Comparison of ENCODE assay signal across 1 cellular context in the genomic region with DNA sequence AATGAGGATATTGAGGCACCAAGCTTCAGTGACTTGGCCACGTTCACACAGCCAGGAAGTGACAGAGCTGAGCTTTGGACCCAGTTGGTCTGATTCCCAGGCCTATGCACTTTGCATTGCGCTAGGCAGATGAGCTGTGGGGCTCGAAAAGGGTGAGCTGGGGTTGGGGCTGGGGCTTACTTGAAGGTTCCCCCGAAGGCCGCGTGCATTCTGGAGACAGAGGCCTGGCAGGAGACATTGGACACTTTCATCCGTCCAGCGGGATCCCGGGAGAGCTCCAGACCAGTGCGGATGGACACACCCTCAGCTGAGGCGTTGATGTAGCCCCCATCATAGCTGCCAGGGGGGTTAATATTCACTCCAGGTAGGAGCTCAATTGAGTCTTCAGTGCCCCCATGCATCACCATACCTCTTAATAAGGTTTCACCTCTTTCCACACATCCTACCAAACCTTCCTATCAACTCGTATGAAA.
TF ChIP-seq lines count a peak whose summit lies in the region.

No MANE protein-coding gene starts in this region.

TF ChIP-seq in HepG2, 621 proteins besides CTCF, POLR2A, EP300 and RAD21 (continues in another document):
- TF ChIP-seq IKZF1 (IDR thresholded peaks at IDR 0.05) (no peak), GATAD2A (CRISPR knock-in tag; IDR thresholded peaks at IDR 0.05) (peak; percentile 84), MYC (CRISPR knock-in tag; IDR thresholded peaks at IDR 0.05; ENCODE audit: borderline replicate concordance) (peak; percentile 43; the same call in 1 of the 2 replicates), SKI (IDR thresholded peaks at IDR 0.05; ENCODE audit: partially characterized antibody) (peak; percentile 31), THAP11 (CRISPR knock-in tag; IDR thresholded peaks at IDR 0.05) (peak; percentile 48; the same call in 1 of the 2 replicates), ADNP (CRISPR knock-in tag; IDR thresholded peaks at IDR 0.05) (0 out of 2 replicates have a peak, but pooled peaks have one; percentile 22), NR2F1 (CRISPR knock-in tag; IDR thresholded peaks at IDR 0.05) (peak in 1 of 2 experiments; percentile 15; a peak in 1 of 4 replicates), RARA (CRISPR knock-in tag; IDR thresholded peaks at IDR 0.05) (peak; percentile 87), MTA1 (CRISPR knock-in tag; IDR thresholded peaks at IDR 0.05; ENCODE audit: borderline replicate concordance) (peak; percentile 59; the same call in 1 of the 2 replicates), HMG20A (CRISPR knock-in tag; IDR thresholded peaks at IDR 0.05; ENCODE audit: borderline replicate concordance) (no peak), ZNF879 (CRISPR knock-in tag; IDR thresholded peaks at IDR 0.05) (no peak), KDM2A (CRISPR knock-in tag; IDR thresholded peaks at IDR 0.05; ENCODE audit: borderline replicate concordance, low read depth) (peak; percentile 35; the same call in 1 of the 2 replicates), MED1 (CRISPR knock-in tag; IDR thresholded peaks at IDR 0.05) (peak; percentile 75), ZNF331 (CRISPR knock-in tag; IDR thresholded peaks at IDR 0.05) (peak; percentile 53; the same call in 1 of the 2 replicates), ZNF629 (CRISPR knock-in tag; conservative IDR thresholded peaks at IDR 0.05) (0 out of 2 replicates have a peak, but pooled peaks have one; percentile 22), ZNF891 (CRISPR knock-in tag; IDR thresholded peaks at IDR 0.05) (no peak; the same call in 1 of the 2 replicates), ZKSCAN5 (CRISPR knock-in tag; IDR thresholded peaks at IDR 0.05) (peak; percentile 81; the same call in 1 of the 2 replicates), KMT2B (CRISPR knock-in tag; IDR thresholded peaks at IDR 0.05) (peak; percentile 36), ERF (CRISPR knock-in tag; IDR thresholded peaks at IDR 0.05) (peak; percentile 71), NCOR1 (IDR thresholded peaks at IDR 0.05; ENCODE audit: borderline replicate concordance, low read length) (peak; percentile 70), SOX5 (CRISPR knock-in tag; IDR thresholded peaks at IDR 0.05; ENCODE audit: borderline replicate concordance) (peak; percentile 55; the same call in 1 of the 2 replicates), ZNF563 (CRISPR knock-in tag; IDR thresholded peaks at IDR 0.05) (no peak), AHR (CRISPR knock-in tag; IDR thresholded peaks at IDR 0.05) (no peak), XRCC5 (optimal IDR thresholded peaks at IDR 0.05; ENCODE audit: low read length) (peak; percentile 37), TEAD3 (CRISPR knock-in tag; optimal IDR thresholded peaks at IDR 0.05; ENCODE audit: borderline replicate concordance) (peak; percentile 81), ISX (CRISPR knock-in tag; conservative IDR thresholded peaks at IDR 0.05) (no peak), DR1 (CRISPR knock-in tag; IDR thresholded peaks at IDR 0.05) (no peak), ZSCAN29 (CRISPR knock-in tag; conservative IDR thresholded peaks at IDR 0.05) (no peak), ZBTB38 (CRISPR knock-in tag; IDR thresholded peaks at IDR 0.05) (peak; percentile 89; the same call in 1 of the 2 replicates), ZNF264 (CRISPR knock-in tag; IDR thresholded peaks at IDR 0.05) (peak; percentile 27; the same call in 1 of the 2 replicates), RBAK (CRISPR knock-in tag; IDR thresholded peaks at IDR 0.05) (peak; percentile 56; the same call in 1 of the 2 replicates), YEATS4 (CRISPR knock-in tag; IDR thresholded peaks at IDR 0.05; ENCODE audit: borderline replicate concordance) (peak; percentile 34; the same call in 1 of the 2 replicates), TCF7 (IDR thresholded peaks at IDR 0.05; ENCODE audit: low read depth) (no peak), KAT7 (CRISPR knock-in tag; IDR thresholded peaks at IDR 0.05; ENCODE audit: borderline replicate concordance) (0 out of 2 replicates have a peak, but pooled peaks have one; percentile 55), ARHGAP35 (CRISPR knock-in tag; IDR thresholded peaks at IDR 0.05; ENCODE audit: borderline replicate concordance) (0 out of 2 replicates have a peak, but pooled peaks have one; percentile 19), ZZZ3 (CRISPR knock-in tag; IDR thresholded peaks at IDR 0.05; ENCODE audit: borderline replicate concordance) (peak; percentile 66; the same call in 1 of the 2 replicates), MXI1 (IDR thresholded peaks at IDR 0.05; ENCODE audit: borderline replicate concordance, low read depth, low read length) (peak; percentile 33; the same call in 1 of the 3 replicates), ZSCAN30 (CRISPR knock-in tag; IDR thresholded peaks at IDR 0.05) (no peak), PHF21A (CRISPR knock-in tag; IDR thresholded peaks at IDR 0.05) (peak; percentile 59), ZFP36L2 (CRISPR knock-in tag; IDR thresholded peaks at IDR 0.05) (no peak), ASH2L (IDR thresholded peaks at IDR 0.05; ENCODE audit: insufficient read length, low read depth, low read length) (peak; percentile 25)
- TF ChIP-seq, protein P1, sequence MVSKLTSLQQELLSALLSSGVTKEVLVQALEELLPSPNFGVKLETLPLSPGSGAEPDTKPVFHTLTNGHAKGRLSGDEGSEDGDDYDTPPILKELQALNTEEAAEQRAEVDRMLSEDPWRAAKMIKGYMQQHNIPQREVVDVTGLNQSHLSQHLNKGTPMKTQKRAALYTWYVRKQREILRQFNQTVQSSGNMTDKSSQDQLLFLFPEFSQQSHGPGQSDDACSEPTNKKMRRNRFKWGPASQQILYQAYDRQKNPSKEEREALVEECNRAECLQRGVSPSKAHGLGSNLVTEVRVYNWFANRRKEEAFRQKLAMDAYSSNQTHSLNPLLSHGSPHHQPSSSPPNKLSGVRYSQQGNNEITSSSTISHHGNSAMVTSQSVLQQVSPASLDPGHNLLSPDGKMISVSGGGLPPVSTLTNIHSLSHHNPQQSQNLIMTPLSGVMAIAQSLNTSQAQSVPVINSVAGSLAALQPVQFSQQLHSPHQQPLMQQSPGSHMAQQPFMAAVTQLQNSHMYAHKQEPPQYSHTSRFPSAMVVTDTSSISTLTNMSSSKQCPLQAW (CRISPR knock-in tag; IDR thresholded peaks at IDR 0.05): peak; percentile 78
- TF ChIP-seq, protein P2, sequence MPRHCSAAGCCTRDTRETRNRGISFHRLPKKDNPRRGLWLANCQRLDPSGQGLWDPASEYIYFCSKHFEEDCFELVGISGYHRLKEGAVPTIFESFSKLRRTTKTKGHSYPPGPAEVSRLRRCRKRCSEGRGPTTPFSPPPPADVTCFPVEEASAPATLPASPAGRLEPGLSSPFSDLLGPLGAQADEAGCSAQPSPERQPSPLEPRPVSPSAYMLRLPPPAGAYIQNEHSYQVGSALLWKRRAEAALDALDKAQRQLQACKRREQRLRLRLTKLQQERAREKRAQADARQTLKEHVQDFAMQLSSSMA (CRISPR knock-in tag; IDR thresholded peaks at IDR 0.05): no peak; the same call in 1 of the 2 replicates
- TF ChIP-seq, protein P3, sequence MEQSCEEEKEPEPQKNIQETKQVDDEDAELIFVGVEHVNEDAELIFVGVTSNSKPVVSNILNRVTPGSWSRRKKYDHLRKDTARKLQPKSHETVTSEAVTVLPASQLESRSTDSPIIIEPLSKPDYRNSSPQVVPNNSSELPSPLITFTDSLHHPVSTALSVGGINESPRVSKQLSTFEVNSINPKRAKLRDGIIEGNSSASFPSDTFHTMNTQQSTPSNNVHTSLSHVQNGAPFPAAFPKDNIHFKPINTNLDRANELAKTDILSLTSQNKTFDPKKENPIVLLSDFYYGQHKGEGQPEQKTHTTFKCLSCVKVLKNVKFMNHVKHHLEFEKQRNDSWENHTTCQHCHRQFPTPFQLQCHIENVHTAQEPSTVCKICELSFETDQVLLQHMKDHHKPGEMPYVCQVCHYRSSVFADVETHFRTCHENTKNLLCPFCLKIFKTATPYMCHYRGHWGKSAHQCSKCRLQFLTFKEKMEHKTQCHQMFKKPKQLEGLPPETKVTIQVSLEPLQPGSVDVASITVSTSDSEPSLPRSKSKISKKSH (CRISPR knock-in tag; IDR thresholded peaks at IDR 0.05; ENCODE audit: borderline replicate concordance): peak; percentile 33; the same call in 1 of the 2 replicates
- TF ChIP-seq, protein P4, sequence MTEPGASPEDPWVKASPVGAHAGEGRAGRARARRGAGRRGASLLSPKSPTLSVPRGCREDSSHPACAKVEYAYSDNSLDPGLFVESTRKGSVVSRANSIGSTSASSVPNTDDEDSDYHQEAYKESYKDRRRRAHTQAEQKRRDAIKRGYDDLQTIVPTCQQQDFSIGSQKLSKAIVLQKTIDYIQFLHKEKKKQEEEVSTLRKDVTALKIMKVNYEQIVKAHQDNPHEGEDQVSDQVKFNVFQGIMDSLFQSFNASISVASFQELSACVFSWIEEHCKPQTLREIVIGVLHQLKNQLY (CRISPR knock-in tag; IDR thresholded peaks at IDR 0.05): peak; percentile 47; the same call in 1 of the 2 replicates
- TF ChIP-seq, protein P5, sequence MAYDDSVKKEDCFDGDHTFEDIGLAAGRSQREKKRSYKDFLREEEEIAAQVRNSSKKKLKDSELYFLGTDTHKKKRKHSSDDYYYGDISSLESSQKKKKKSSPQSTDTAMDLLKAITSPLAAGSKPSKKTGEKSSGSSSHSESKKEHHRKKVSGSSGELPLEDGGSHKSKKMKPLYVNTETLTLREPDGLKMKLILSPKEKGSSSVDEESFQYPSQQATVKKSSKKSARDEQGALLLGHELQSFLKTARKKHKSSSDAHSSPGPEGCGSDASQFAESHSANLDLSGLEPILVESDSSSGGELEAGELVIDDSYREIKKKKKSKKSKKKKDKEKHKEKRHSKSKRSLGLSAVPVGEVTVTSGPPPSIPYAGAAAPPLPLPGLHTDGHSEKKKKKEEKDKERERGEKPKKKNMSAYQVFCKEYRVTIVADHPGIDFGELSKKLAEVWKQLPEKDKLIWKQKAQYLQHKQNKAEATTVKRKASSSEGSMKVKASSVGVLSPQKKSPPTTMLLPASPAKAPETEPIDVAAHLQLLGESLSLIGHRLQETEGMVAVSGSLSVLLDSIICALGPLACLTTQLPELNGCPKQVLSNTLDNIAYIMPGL (CRISPR knock-in tag; IDR thresholded peaks at IDR 0.05; ENCODE audit: borderline replicate concordance in 1 of 2, low read depth in 1 of 2): peak in 1 of 2 experiments; percentile 11; a peak in 2 of 4 replicates
- TF ChIP-seq, protein P6, sequence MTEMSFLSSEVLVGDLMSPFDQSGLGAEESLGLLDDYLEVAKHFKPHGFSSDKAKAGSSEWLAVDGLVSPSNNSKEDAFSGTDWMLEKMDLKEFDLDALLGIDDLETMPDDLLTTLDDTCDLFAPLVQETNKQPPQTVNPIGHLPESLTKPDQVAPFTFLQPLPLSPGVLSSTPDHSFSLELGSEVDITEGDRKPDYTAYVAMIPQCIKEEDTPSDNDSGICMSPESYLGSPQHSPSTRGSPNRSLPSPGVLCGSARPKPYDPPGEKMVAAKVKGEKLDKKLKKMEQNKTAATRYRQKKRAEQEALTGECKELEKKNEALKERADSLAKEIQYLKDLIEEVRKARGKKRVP (CRISPR knock-in tag; IDR thresholded peaks at IDR 0.05): no peak
- TF ChIP-seq, protein P7, sequence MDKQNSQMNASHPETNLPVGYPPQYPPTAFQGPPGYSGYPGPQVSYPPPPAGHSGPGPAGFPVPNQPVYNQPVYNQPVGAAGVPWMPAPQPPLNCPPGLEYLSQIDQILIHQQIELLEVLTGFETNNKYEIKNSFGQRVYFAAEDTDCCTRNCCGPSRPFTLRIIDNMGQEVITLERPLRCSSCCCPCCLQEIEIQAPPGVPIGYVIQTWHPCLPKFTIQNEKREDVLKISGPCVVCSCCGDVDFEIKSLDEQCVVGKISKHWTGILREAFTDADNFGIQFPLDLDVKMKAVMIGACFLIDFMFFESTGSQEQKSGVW (CRISPR knock-in tag; IDR thresholded peaks at IDR 0.05; ENCODE audit: borderline replicate concordance): no peak
- TF ChIP-seq, protein P8, sequence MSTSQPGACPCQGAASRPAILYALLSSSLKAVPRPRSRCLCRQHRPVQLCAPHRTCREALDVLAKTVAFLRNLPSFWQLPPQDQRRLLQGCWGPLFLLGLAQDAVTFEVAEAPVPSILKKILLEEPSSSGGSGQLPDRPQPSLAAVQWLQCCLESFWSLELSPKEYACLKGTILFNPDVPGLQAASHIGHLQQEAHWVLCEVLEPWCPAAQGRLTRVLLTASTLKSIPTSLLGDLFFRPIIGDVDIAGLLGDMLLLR (CRISPR knock-in tag; IDR thresholded peaks at IDR 0.05): no peak
- TF ChIP-seq, protein P9, sequence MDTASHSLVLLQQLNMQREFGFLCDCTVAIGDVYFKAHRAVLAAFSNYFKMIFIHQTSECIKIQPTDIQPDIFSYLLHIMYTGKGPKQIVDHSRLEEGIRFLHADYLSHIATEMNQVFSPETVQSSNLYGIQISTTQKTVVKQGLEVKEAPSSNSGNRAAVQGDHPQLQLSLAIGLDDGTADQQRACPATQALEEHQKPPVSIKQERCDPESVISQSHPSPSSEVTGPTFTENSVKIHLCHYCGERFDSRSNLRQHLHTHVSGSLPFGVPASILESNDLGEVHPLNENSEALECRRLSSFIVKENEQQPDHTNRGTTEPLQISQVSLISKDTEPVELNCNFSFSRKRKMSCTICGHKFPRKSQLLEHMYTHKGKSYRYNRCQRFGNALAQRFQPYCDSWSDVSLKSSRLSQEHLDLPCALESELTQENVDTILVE (CRISPR knock-in tag; IDR thresholded peaks at IDR 0.05): no peak
- TF ChIP-seq, protein P10, sequence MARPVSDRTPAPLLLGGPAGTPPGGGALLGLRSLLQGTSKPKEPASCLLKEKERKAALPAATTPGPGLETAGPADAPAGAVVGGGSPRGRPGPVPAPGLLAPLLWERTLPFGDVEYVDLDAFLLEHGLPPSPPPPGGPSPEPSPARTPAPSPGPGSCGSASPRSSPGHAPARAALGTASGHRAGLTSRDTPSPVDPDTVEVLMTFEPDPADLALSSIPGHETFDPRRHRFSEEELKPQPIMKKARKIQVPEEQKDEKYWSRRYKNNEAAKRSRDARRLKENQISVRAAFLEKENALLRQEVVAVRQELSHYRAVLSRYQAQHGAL (CRISPR knock-in tag; IDR thresholded peaks at IDR 0.05; ENCODE audit: not compliant biosample characterization): no peak
